Comparison of ENCODE assay signal across 21 cellular contexts in genomic region chr9:81397735-81398381, GRCh38.
DNase-seq lines count a peak whose midpoint lies in the region; ATAC-seq and TF ChIP-seq lines count a peak whose summit lies in the region.
"Had no signal": no experiment of that assay in that cellular context is flagged by ENCODE, and none has a peak within 500 bp of the region (broad histone marks: within the 10 kb centered on the region; RNA-seq: fewer than 3 reads in every experiment).

No MANE protein-coding gene starts in this region.

- no peak overlapping the region for H3K27ac Mint-ChIP-seq in T-helper 17 cell
- H3K27ac Mint-ChIP-seq: CD8-positive, alpha-beta T cell; GM23338 had no signal

- no peaks in the 10 kb centered on the region for H3K9me3 ChIP-seq in T-helper 17 cell (ENCODE audit: control insufficient read depth, low read length, poor library complexity, severe bottlenecking)

- H3K27me3 Mint-ChIP-seq in T-helper 17 cell, result no peaks in the 10 kb centered on the region

- H3K4me1 Mint-ChIP-seq in T-helper 17 cell, result no peaks in the 10 kb centered on the region

- no peak overlapping the region for H3K4me3 Mint-ChIP-seq in T-helper 17 cell
- H3K4me3 Mint-ChIP-seq: CD8-positive, alpha-beta T cell; GM23338 had no signal

- ATAC-seq in left cardiac atrium, result peak; percentile 15 to 48
- ATAC-seq in T-helper 17 cell, result no peak
- ATAC-seq: CD8-positive, alpha-beta T cell; GM23338 had no signal

- no peaks in the 10 kb centered on the region for H3K36me3 Mint-ChIP-seq in T-helper 17 cell (ENCODE audit: low read depth)
- H3K36me3 Mint-ChIP-seq: CD8-positive, alpha-beta T cell had no signal

- DNase-seq in left cardiac atrium (no peak), cardiac septum (ENCODE audit: low spot score) (no peak), left kidney (ENCODE audit: low read depth, low spot score) (peak; percentile 90), NOMO-1 (lab: John Stamatoyannopoulos, UW; ENCODE audit: unreplicated experiment in 2 of 2) (no peak), T-helper 17 cell (no peak), NCI-H187 treated with DMSO at 0.1 percent for 48 hours (lab: John Stamatoyannopoulos, UW) (no peak)
- DNase-seq: Calu3; CD8-positive, alpha-beta T cell; DMS53; GDM1; HCEC 1CT; KBM-7; MM.1S; NCI-H1048; NCI-H1417 treated with DMSO at 0.1 percent for 48 hours; NCI-H1930; NCI-H226; NCI-H510A treated with DMSO at 0.1 percent for 48 hours; SHP77 treated with DMSO at 0.1 percent for 48 hours had no signal

- intact Hi-C loops in left cardiac atrium (cut with DNase I), result no loop called here
- intact Hi-C loops in cardiac septum (cut with DNase I), result no loop called here

TF ChIP-seq in PFSK-1, 5 proteins besides CTCF, POLR2A, EP300 and RAD21:
- TF ChIP-seq TAF1 (IDR thresholded peaks at IDR 0.05; ENCODE audit: borderline replicate concordance, insufficient read depth, low read length) (no peak), POLR2AphosphoS5 (IDR thresholded peaks at IDR 0.05; ENCODE audit: low read depth, low read length) (no peak), REST (IDR thresholded peaks at IDR 0.05; ENCODE audit: insufficient read depth in 1 of 2, low read depth in 2 of 2, low read length in 2 of 2) (0 out of 4 replicates have a peak, but pooled peaks of 1 of the 2 experiments have one; percentile 17), FOXP2 (optimal IDR thresholded peaks at IDR 0.05; ENCODE audit: borderline replicate concordance, extremely low read depth, extremely low read length, insufficient read depth) (no peak), SIN3A (IDR thresholded peaks at IDR 0.05; ENCODE audit: borderline replicate concordance, insufficient read depth, low read length) (0 out of 2 replicates have a peak, but pooled peaks have one; percentile 59)
